12 cellular contexts compared by ENCODE assay signal in genomic region chr10:99660662-99661369, GRCh38. TPM values are rescaled to one million over a fixed set of nuclear protein-coding genes. Genes with fewer than 3 reads are reported as not detected.
DNase-seq lines count a peak whose midpoint lies in the region; ATAC-seq and TF ChIP-seq lines count a peak whose summit lies in the region.
"Had no signal": no experiment of that assay in that cellular context is flagged by ENCODE, and none has a peak within 500 bp of the region (broad histone marks: within the 10 kb centered on the region; RNA-seq: fewer than 3 reads in every experiment).

No MANE protein-coding gene starts in this region.

- TF ChIP-seq CTCF in foreskin keratinocyte (conservative IDR thresholded peaks at IDR 0.05) (no peak), smooth muscle cell (IDR thresholded peaks at IDR 0.05; ENCODE audit: borderline replicate concordance, insufficient read depth, poor library complexity, severe bottlenecking) (no peak), stomach (IDR thresholded peaks at IDR 0.05) (no peak)
- TF ChIP-seq CTCF in CD8-positive, alpha-beta T cell (IDR thresholded peaks at IDR 0.05), result no peak

- H3K36me3 Mint-ChIP-seq in activated naive CD8-positive, alpha-beta T cell, result peaks cover 2% of the 10 kb centered on the region
- H3K36me3 Mint-ChIP-seq in activated naive CD8-positive, alpha-beta T cell treated with anti-CD3 and anti-CD28 coated beads for 36 hours, result peaks cover 4% of the 10 kb centered on the region
- peaks cover 8% of the 10 kb centered on the region for H3K36me3 Mint-ChIP-seq in CD8-positive, alpha-beta T cell

- TF ChIP-seq POLR2A in stomach (IDR thresholded peaks at IDR 0.05), result no peak

- CTCF ChIA-PET in CD8-positive, alpha-beta T cell (lab: Charles Lee), result no interaction called here

- H3K9me3 ChIP-seq in smooth muscle cell (replicated peaks; ENCODE audit: low read depth) (no peaks in the 10 kb centered on the region), stomach (no peaks in the 10 kb centered on the region)
- H3K9me3 ChIP-seq in CD8-positive, alpha-beta T cell (ENCODE audit: low read length), result no peaks in the 10 kb centered on the region

- peaks cover 4% of the 10 kb centered on the region for H3K27me3 Mint-ChIP-seq in activated naive CD8-positive, alpha-beta T cell
- peaks cover 10% of the 10 kb centered on the region for H3K27me3 Mint-ChIP-seq in activated naive CD8-positive, alpha-beta T cell treated with anti-CD3 and anti-CD28 coated beads for 36 hours
- H3K27me3 Mint-ChIP-seq in CD8-positive, alpha-beta T cell (ENCODE audit: low read depth), result peaks cover 6% of the 10 kb centered on the region

- H3K27ac ChIP-seq in foreskin keratinocyte, result peak overlapping the region; percentile 91
- H3K27ac ChIP-seq in smooth muscle cell (ENCODE audit: low read depth), result peak overlapping the region; percentile 91
- H3K27ac ChIP-seq in stomach, result peak overlapping the region in 2 of 5 donors; percentile 12 to 26
- no peak overlapping the region for H3K27ac ChIP-seq in CD8-positive, alpha-beta T cell (ENCODE audit: low read depth, low read length)
- H3K27ac ChIP-seq in caudate nucleus (ENCODE audit: low read depth, low read length), result no peak overlapping the region

- peaks cover 5% of the 10 kb centered on the region for H3F3A ChIP-seq in smooth muscle cell (ENCODE audit: low read depth)

- no peak overlapping the region for H3K27ac Mint-ChIP-seq in activated naive CD8-positive, alpha-beta T cell
- no peak overlapping the region for H3K27ac Mint-ChIP-seq in activated naive CD8-positive, alpha-beta T cell treated with anti-CD3 and anti-CD28 coated beads for 36 hours
- no peak overlapping the region for H3K27ac Mint-ChIP-seq in CD8-positive, alpha-beta T cell

- H3K27me3 ChIP-seq in foreskin keratinocyte (no peaks in the 10 kb centered on the region), smooth muscle cell (ENCODE audit: low read depth) (no peaks in the 10 kb centered on the region), stomach (no peaks in the 10 kb centered on the region)
- no peaks in the 10 kb centered on the region for H3K27me3 ChIP-seq in CD8-positive, alpha-beta T cell (ENCODE audit: insufficient read depth, low read length)

- POLR2A ChIA-PET in CD8-positive, alpha-beta T cell (lab: Charles Lee), result interaction anchor here (3.1 kb wide), 1 partner anchor 40 kb away, joined by 28 read pairs; the partner anchor contains the start of gene SLC25A28

- H3K4me1 Mint-ChIP-seq in activated naive CD8-positive, alpha-beta T cell (ENCODE audit: low read depth), result peaks cover 29% of the 10 kb centered on the region
- peaks cover 15% of the 10 kb centered on the region for H3K4me1 Mint-ChIP-seq in activated naive CD8-positive, alpha-beta T cell treated with anti-CD3 and anti-CD28 coated beads for 36 hours
- H3K4me1 Mint-ChIP-seq in CD8-positive, alpha-beta T cell (ENCODE audit: low read depth), result peaks cover 22% of the 10 kb centered on the region

- DNase-seq in activated naive CD8-positive, alpha-beta T cell treated with anti-CD3 and anti-CD28 coated beads for 36 hours, result no peak
- DNase-seq in amniotic epithelial cell (ENCODE audit: low read depth) (peak; percentile 50), foreskin keratinocyte (no peak), smooth muscle cell (lab: John Stamatoyannopoulos, UW; ENCODE audit: unreplicated experiment) (no peak), stomach (no peak), caudate nucleus (lab: John Stamatoyannopoulos, UW) (no peak)
- no peak for DNase-seq in CD8-positive, alpha-beta T cell
- DNase-seq: activated CD4-positive, alpha-beta T cell treated with anti-CD3 and anti-CD28 coated beads for 1 hour; activated effector memory CD4-positive, alpha-beta T cell treated with anti-CD3 and anti-CD28 coated beads, Interleukin-2, amount 50 U/mL, for 16 hours; GF-D8 had no signal

- H3K36me3 ChIP-seq in smooth muscle cell (ENCODE audit: low read depth) (no peaks in the 10 kb centered on the region), stomach (peaks cover 0 to 22% (median 16%) of the 10 kb centered on the region in 4 donors)
- H3K36me3 ChIP-seq in CD8-positive, alpha-beta T cell (ENCODE audit: insufficient read depth, low read length), result no peaks in the 10 kb centered on the region

- peak overlapping the region; percentile 98 for H3K4me3 Mint-ChIP-seq in activated naive CD8-positive, alpha-beta T cell
- H3K4me3 Mint-ChIP-seq in activated naive CD8-positive, alpha-beta T cell treated with anti-CD3 and anti-CD28 coated beads for 36 hours, result no peak overlapping the region
- no peak overlapping the region for H3K4me3 Mint-ChIP-seq in CD8-positive, alpha-beta T cell

- ATAC-seq in foreskin keratinocyte, result no peak
- no peak for ATAC-seq in CD8-positive, alpha-beta T cell
- ATAC-seq: stimulated activated effector memory CD8-positive, alpha-beta T cell treated with anti-CD3 and anti-CD28 coated beads, Interleukin-12 subunit alpha, Interleukin-12 subunit beta, amount 100 ng/mL, for 72 hours had no signal

- no peak for TF ChIP-seq EP300 in stomach (IDR thresholded peaks at IDR 0.05)

- H4K20me1 ChIP-seq in smooth muscle cell (ENCODE audit: low read depth), result peaks cover 30% of the 10 kb centered on the region

- peaks cover 49% of the 10 kb centered on the region for H3K79me2 ChIP-seq in smooth muscle cell (ENCODE audit: low read depth)

- H3K9me3 Mint-ChIP-seq in activated naive CD8-positive, alpha-beta T cell (ENCODE audit: low read depth), result no peaks in the 10 kb centered on the region
- no peaks in the 10 kb centered on the region for H3K9me3 Mint-ChIP-seq in activated naive CD8-positive, alpha-beta T cell treated with anti-CD3 and anti-CD28 coated beads for 36 hours
- H3K9me3 Mint-ChIP-seq in CD8-positive, alpha-beta T cell, result no peaks in the 10 kb centered on the region
- H3K9me3 Mint-ChIP-seq: stimulated activated effector memory CD8-positive, alpha-beta T cell treated with anti-CD3 and anti-CD28 coated beads, Interleukin-12 subunit alpha, Interleukin-12 subunit beta, amount 100 ng/mL, for 72 hours had no signal

- H3K4me3 ChIP-seq in smooth muscle cell (peak overlapping the region; percentile 76), stomach (peak overlapping the region in 2 of 4 donors; percentile 72 to 95)
- H3K4me3 ChIP-seq in CD8-positive, alpha-beta T cell (ENCODE audit: low read depth, low read length), result no peak overlapping the region

- WGBS in smooth muscle cell (ENCODE audit: low lambda C conversion rate), result 95% methylated on average over 6 of the region's 6 CpGs
- WGBS in stomach, 5 donors, result 69 to 81% (median 70%) methylated on average over 6 of the region's 6 CpGs

- intact Hi-C loops in stomach (cut with DNase I; ENCODE audit: low total_unique reads), result no loop called here
- intact Hi-C loops in CD8-positive, alpha-beta T cell (cut with DNase I, micrococcal nuclease), result no loop called here

- no peak overlapping the region for H2AFZ ChIP-seq in smooth muscle cell (ENCODE audit: low read depth)

- peaks cover 26% of the 10 kb centered on the region for H3K4me1 ChIP-seq in foreskin keratinocyte
- peaks cover 14% of the 10 kb centered on the region for H3K4me1 ChIP-seq in smooth muscle cell (ENCODE audit: low read depth)
- peaks cover 6 to 38% (median 26%) of the 10 kb centered on the region in 4 donors for H3K4me1 ChIP-seq in stomach
- peaks cover 10% of the 10 kb centered on the region for H3K4me1 ChIP-seq in CD8-positive, alpha-beta T cell (ENCODE audit: insufficient read depth, low read length)

- H3K9ac ChIP-seq in smooth muscle cell (ENCODE audit: low read depth), result peak overlapping the region; percentile 99

- H3K4me2 ChIP-seq in smooth muscle cell, result peak overlapping the region; percentile 94

RNA-seq across cellular contexts. Expression of gene ENTPD7, which starts 1.5 kb away (rescaled TPM):
- total RNA-seq in activated naive CD8-positive, alpha-beta T cell treated with anti-CD3 and anti-CD28 coated beads for 36 hours, result 1 to 10 TPM; 4.4 to 5.2 TPM
- total RNA-seq in foreskin keratinocyte (11.8 and 13.3 TPM in 2 replicates), smooth muscle cell (39.9 and 41.1 TPM in 2 replicates), stomach (10 to 100 TPM in 4 of 5 donors, not detected in 1; 12.2 to 36.2 (median 23.1) TPM)
- polyA plus RNA-seq in foreskin keratinocyte (1.4 and 2.1 TPM in 2 replicates), smooth muscle cell (7.5 and 7.9 TPM in 2 replicates), stomach (1 to 10 TPM; 1.2 to 4.0 (median 2.1) TPM)
- 1 to 10 TPM; 1.1 to 1.5 TPM for total RNA-seq in CD8-positive, alpha-beta T cell

RNA-seq across cellular contexts. Expression of gene SLC25A28, which starts 40.6 kb away (rescaled TPM):
- total RNA-seq in activated naive CD8-positive, alpha-beta T cell treated with anti-CD3 and anti-CD28 coated beads for 36 hours, result 10 to 100 TPM; 51.9 to 54.9 TPM
- total RNA-seq in foreskin keratinocyte (30.1 and 36.2 TPM in 2 replicates), smooth muscle cell (41.1 and 43.3 TPM in 2 replicates), stomach (100 to 1,000 TPM in 1 of 5 donors, 10 to 100 TPM in 3, 1 to 10 TPM in 1; 7.5 to 225 (median 43.5) TPM)
- polyA plus RNA-seq in foreskin keratinocyte (42.1 and 44.4 TPM in 2 replicates), smooth muscle cell (35.0 and 47.1 TPM in 2 replicates), stomach (10 to 100 TPM; 49.9 to 90.4 (median 57.9) TPM)
- 10 to 100 TPM; 92.8 to 99.7 TPM for total RNA-seq in CD8-positive, alpha-beta T cell

Comparison
In these comparisons a context has a peak if more than half of its experiments do, and no peak if none do; other contexts are left out.
1. H3K27ac ChIP-seq: peak in foreskin keratinocyte (single experiment) and smooth muscle cell (single experiment); none in CD8-positive, alpha-beta T cell (single experiment) and caudate nucleus (single experiment).